In the genomic region with DNA sequence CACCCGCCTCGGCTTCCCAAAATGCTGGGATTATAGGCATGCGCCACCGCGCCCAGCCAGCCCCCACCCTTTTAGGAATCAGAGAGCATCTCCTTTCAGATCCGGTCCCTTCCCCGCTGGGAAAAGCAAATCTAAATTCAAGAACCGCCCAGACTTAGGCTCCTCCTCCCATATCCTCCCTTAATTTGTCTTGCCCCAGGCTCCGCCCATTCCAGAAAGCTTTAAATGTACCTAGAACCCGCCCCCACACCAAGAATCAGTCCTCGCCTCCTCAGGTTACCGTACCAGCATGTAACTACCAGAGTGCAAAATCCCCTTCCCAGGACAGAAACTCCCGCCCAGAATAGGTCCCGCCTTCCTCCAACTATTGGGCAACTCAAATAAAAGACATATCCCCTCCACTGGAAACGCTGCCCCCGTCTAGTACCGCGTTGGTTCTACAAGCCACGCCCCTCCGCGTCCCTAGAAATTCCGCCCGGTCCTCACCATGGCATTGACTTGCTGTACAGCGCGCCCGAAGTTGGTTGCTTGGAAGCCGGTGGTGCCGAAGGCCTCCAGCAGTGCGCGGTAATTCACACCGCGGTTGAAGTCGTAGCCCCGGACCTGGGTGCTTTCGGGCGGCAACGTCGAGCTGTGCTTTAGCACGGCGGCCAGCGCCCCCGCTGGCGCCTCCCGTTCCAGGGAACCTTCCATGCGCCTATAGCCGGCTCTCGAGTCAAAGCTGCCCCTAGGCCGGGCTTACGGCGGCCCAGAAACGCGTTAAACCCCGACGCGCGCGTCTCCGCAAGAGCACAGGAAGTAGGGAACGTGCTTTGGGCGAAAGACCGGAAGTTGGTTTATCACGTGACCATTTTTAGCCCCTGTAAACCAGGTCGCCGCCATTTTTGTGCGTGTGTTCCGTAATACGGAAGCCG, we compare ENCODE assay signal across 8 cellular contexts. TPM values are rescaled to one million over a fixed set of nuclear protein-coding genes. Genes with fewer than 3 reads are reported as not detected.
DNase-seq lines count a peak whose midpoint lies in the region; ATAC-seq, FAIRE-seq and TF ChIP-seq lines count a peak whose summit lies in the region.

A gene (minus strand): TSS at position 807 of the 914 bp plus-strand sequence. CDS start 114 bp downstream, at position 693.

- TF ChIP-seq CTCF in left ventricle myocardium inferior (IDR thresholded peaks at IDR 0.05; ENCODE audit: borderline replicate concordance) (no peak), progenitor cell of endocrine pancreas (IDR thresholded peaks at IDR 0.05; ENCODE audit: unreplicated experiment) (peak; percentile 17)

- H3K9me3 ChIP-seq in left ventricle myocardium inferior (replicated peaks): no peaks in the 10 kb centered on the region

- H3K27ac Mint-ChIP-seq in T-helper 1 cell treated with Interleukin-12 subunit alpha and Interleukin-12 subunit beta and Interleukin-4 antibody, amounts not matched to agents 30 μg/mL and 1 μg/mL, for 36 hours: peak within 1 kb of the TSS; percentile 94
- peak within 1 kb of the TSS; percentile 96 for H3K27ac Mint-ChIP-seq in progenitor cell of endocrine pancreas

- peak within 1 kb of the TSS; percentile 95 for H3K4me3 Mint-ChIP-seq in T-helper 1 cell treated with Interleukin-12 subunit alpha and Interleukin-12 subunit beta and Interleukin-4 antibody, amounts not matched to agents 30 μg/mL and 1 μg/mL, for 36 hours
- peak within 1 kb of the TSS; percentile 91 for H3K4me3 Mint-ChIP-seq in progenitor cell of endocrine pancreas (ENCODE audit: low read depth)

- peaks cover 25% of the 10 kb centered on the region for H3K4me1 ChIP-seq in left ventricle myocardium inferior

- intact Hi-C loops in left ventricle myocardium inferior (cut with micrococcal nuclease): no loop called here

- peak within 1 kb of the TSS; percentile 84 for H3K4me3 ChIP-seq in left ventricle myocardium inferior

- peaks cover 24% of the 10 kb centered on the region for H3K36me3 Mint-ChIP-seq in T-helper 1 cell treated with Interleukin-12 subunit alpha and Interleukin-12 subunit beta and Interleukin-4 antibody, amounts not matched to agents 30 μg/mL and 1 μg/mL, for 36 hours (ENCODE audit: low read depth)
- H3K36me3 Mint-ChIP-seq in progenitor cell of endocrine pancreas (ENCODE audit: insufficient read depth): peaks cover 13% of the 10 kb centered on the region

- peak; percentile 96 for TF ChIP-seq POLR2A in GM12892 (IDR thresholded peaks at IDR 0.05; ENCODE audit: low read depth, low read length)

- ATAC-seq in HG02870 (IDR thresholded peaks at IDR 0.05; ENCODE audit: unreplicated experiment): peak; percentile 71

- peaks cover 13% of the 10 kb centered on the region for H3K4me1 Mint-ChIP-seq in T-helper 1 cell treated with Interleukin-12 subunit alpha and Interleukin-12 subunit beta and Interleukin-4 antibody, amounts not matched to agents 30 μg/mL and 1 μg/mL, for 36 hours (ENCODE audit: low read depth)
- H3K4me1 Mint-ChIP-seq in progenitor cell of endocrine pancreas (ENCODE audit: low read depth): peaks cover 5% of the 10 kb centered on the region

- no peaks in the 10 kb centered on the region for H3K27me3 ChIP-seq in left ventricle myocardium inferior (ENCODE audit: low read depth)

- peak; percentile 94 for FAIRE-seq in GM12892 (lab: Jason Lieb, UNC)

- peaks cover 38% of the 10 kb centered on the region for H3K36me3 ChIP-seq in left ventricle myocardium inferior

- H3K9me3 Mint-ChIP-seq in T-helper 1 cell treated with Interleukin-12 subunit alpha and Interleukin-12 subunit beta and Interleukin-4 antibody, amounts not matched to agents 30 μg/mL and 1 μg/mL, for 36 hours: no peaks in the 10 kb centered on the region
- H3K9me3 Mint-ChIP-seq in progenitor cell of endocrine pancreas (ENCODE audit: low read depth): no peaks in the 10 kb centered on the region

- DNase-seq in GM12892 (ENCODE audit: insufficient read length) (peak; percentile 92), NCI-H1694 (lab: John Stamatoyannopoulos, UW) (peak; percentile 94), amniotic stem cell (lab: John Stamatoyannopoulos, UW) (peak; percentile 98), left ventricle myocardium inferior (peak; percentile 89), progenitor cell of endocrine pancreas (ENCODE audit: low spot score, unreplicated experiment) (peak; percentile 70), ureter (ENCODE audit: low spot score) (peak; percentile 96)

- H3K27me3 Mint-ChIP-seq in T-helper 1 cell treated with Interleukin-12 subunit alpha and Interleukin-12 subunit beta and Interleukin-4 antibody, amounts not matched to agents 30 μg/mL and 1 μg/mL, for 36 hours (ENCODE audit: low read depth): no peaks in the 10 kb centered on the region
- H3K27me3 Mint-ChIP-seq in progenitor cell of endocrine pancreas: no peaks in the 10 kb centered on the region

- H3K27ac ChIP-seq in left ventricle myocardium inferior (replicated peaks): peak within 1 kb of the TSS; percentile 97

RNA-seq across cellular contexts. Expression of the gene that starts here (rescaled TPM):
- 71.1 TPM for polyA plus RNA-seq in GM12892 (2012; ENCODE audit: missing spikeins)
- total RNA-seq in left ventricle myocardium inferior (50.8 TPM), progenitor cell of endocrine pancreas (92.0 and 106 TPM in 2 replicates), ureter (79.7 TPM)

Comparison
In these comparisons a context has a peak if more than half of its experiments do, and no peak if none do; other contexts are left out.
1. Peak in every context shown above with its lines: DNase-seq, ATAC-seq, H3K4me3 ChIP-seq and H3K27ac ChIP-seq.